ENCODE assay signal across 8 cellular contexts in the genomic region with DNA sequence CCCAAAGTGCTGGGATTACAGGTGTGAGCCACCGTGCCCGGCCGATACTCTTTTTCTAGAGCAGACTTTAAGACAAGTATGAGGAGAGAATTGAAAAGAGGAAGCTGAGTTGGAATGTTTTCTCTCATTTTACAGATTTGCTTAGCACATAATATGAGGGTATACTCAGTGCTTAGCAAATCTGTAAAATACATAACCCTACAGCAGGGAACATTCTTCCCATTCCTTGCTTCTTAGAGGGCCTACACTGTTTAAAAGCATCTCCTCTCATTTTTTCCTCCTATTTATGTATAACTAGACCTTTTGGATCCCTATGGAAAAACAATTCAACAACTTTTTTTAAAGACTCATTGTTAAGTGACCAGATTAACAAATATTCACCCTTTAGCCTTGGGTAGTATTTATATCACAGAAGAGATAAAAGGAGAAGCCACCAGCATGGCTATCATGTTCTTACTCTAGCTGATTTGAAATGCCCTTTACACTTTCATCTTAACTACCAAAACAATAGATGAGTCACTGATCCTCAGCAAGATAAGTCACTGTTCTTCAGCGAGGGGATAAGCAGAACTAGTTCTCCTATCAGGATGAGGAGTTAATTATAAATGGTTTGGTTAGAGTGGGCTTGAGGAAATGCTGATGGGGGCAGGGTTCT. TPM values are rescaled to one million over a fixed set of nuclear protein-coding genes. Genes with fewer than 3 reads are reported as not detected.
DNase-seq lines count a peak whose midpoint lies in the region; ATAC-seq and TF ChIP-seq lines count a peak whose summit lies in the region.

No MANE protein-coding gene starts in this region.

- peak overlapping the region; percentile 53; the same call in 1 of the 2 replicates for H3K18ac ChIP-seq in IMR-90 (ENCODE audit: low read depth, low read length)

- H4K20me1 ChIP-seq in IMR-90 (ENCODE audit: insufficient read depth, low read length), result no peaks in the 10 kb centered on the region

- peak overlapping the region; percentile 67 for H2BK5ac ChIP-seq in IMR-90 (ENCODE audit: low read depth, low read length, poor library complexity, severe bottlenecking)

- no peaks in the 10 kb centered on the region; the same call in 1 of the 2 replicates for H3K9me1 ChIP-seq in IMR-90 (ENCODE audit: insufficient read depth, low read length)

- no peak overlapping the region; the same call in 1 of the 2 replicates for H2BK120ac ChIP-seq in IMR-90 (ENCODE audit: low read depth, low read length)

- WGBS in IMR-90 (ENCODE audit: extremely low coverage in 2 of 2, insufficient read length in 1 of 2), 2 experiments, result no CpG with 5 or more reads among the region's 4 CpGs
- WGBS in right lobe of liver (ENCODE audit: insufficient coverage, low coverage, low lambda C conversion rate, missing lambda C conversion rate), result 63% methylated on average over 4 of the region's 4 CpGs

- in situ Hi-C loops in IMR-90 (cut with MboI; ENCODE audit: low sequenced_read_pairs), result no loop called here

- no peak for TF ChIP-seq RAD21 in IMR-90 (IDR thresholded peaks at IDR 0.05; ENCODE audit: low read length)

- H3K4me1 Mint-ChIP-seq in CD4-positive, alpha-beta memory T cell, result peaks cover 5 to 12% (median 7%) of the 10 kb centered on the region in 4 donors
- H3K4me1 Mint-ChIP-seq in activated naive CD8-positive, alpha-beta T cell (ENCODE audit: low read depth), result peaks cover 12% of the 10 kb centered on the region
- H3K4me1 Mint-ChIP-seq in effector memory CD8-positive, alpha-beta T cell (ENCODE audit: low read depth in 2 of 2), result peaks cover 1 to 4% of the 10 kb centered on the region in 2 donors

- H3K27me3 ChIP-seq in CD4-positive, alpha-beta memory T cell (ENCODE audit: insufficient read depth, low read length), result no peaks in the 10 kb centered on the region
- H3K27me3 ChIP-seq in IMR-90 (ENCODE audit: control insufficient read depth, insufficient read depth, low read length) (no peaks in the 10 kb centered on the region), right lobe of liver (no peaks in the 10 kb centered on the region)

- H2BK15ac ChIP-seq in IMR-90 (ENCODE audit: low read depth, low read length), result no peak overlapping the region

- H3K23ac ChIP-seq in IMR-90 (ENCODE audit: low read depth, low read length), result no peak overlapping the region

- no peak overlapping the region for H3K9ac ChIP-seq in IMR-90 (ENCODE audit: low read depth, low read length)

- no peak overlapping the region for H3K4me3 ChIP-seq in CD4-positive, alpha-beta memory T cell (ENCODE audit: low read length in 2 of 2)
- no peak overlapping the region for H3K4me3 ChIP-seq in IMR-90 (ENCODE audit: insufficient read depth, low read depth, low read length)
- no peak overlapping the region for H3K4me3 ChIP-seq in right lobe of liver

- POLR2A ChIA-PET in CD4-positive, alpha-beta memory T cell (lab: Charles Lee; ENCODE audit: partially characterized antibody), result interaction anchor here (1.0 to 1.9 kb wide), 2 partner anchors 14 to 23 kb away, joined by 3 to 7 read pairs; a partner anchor contains a TSS
- POLR2A ChIA-PET in IMR-90 (lab: Charles Lee; ENCODE audit: unreplicated experiment), result no interaction called here

- no peak overlapping the region for H3K14ac ChIP-seq in IMR-90 (replicated peaks; ENCODE audit: low read depth, low read length)

- H3K4ac ChIP-seq in IMR-90 (ENCODE audit: low read depth, low read length), result no peak overlapping the region

- H4K8ac ChIP-seq in IMR-90 (ENCODE audit: low read depth in 2 of 2, low read length in 2 of 2), result no peak overlapping the region

- peaks cover 8% of the 10 kb centered on the region for H3K4me1 ChIP-seq in CD4-positive, alpha-beta memory T cell (ENCODE audit: insufficient read depth, low read length)
- no peaks in the 10 kb centered on the region; the same call in 1 of the 2 replicates for H3K4me1 ChIP-seq in IMR-90 (ENCODE audit: control insufficient read depth, insufficient read depth, low read length)
- no peaks in the 10 kb centered on the region for H3K4me1 ChIP-seq in right lobe of liver

- peak overlapping the region in 4 of 7 donors; percentile 1 to 37 (median 16) for H3K27ac Mint-ChIP-seq in CD4-positive, alpha-beta memory T cell
- peak overlapping the region; percentile 5 for H3K27ac Mint-ChIP-seq in activated naive CD8-positive, alpha-beta T cell
- H3K27ac Mint-ChIP-seq in effector memory CD8-positive, alpha-beta T cell, result no peak overlapping the region

- intact Hi-C loops in CD4-positive, alpha-beta memory T cell (cut with micrococcal nuclease), result loop anchor here (2.0 kb wide), 1 partner anchor 23 kb away; no protein-coding TSS in a partner anchor
- intact Hi-C loops in IMR-90 (cut with micrococcal nuclease), result loop anchor here (5.0 kb wide), 1 partner anchor 535 kb away; a partner anchor contains a TSS
- intact Hi-C loops in right lobe of liver (cut with DNase I), result no loop called here

- no peaks in the 10 kb centered on the region for H3K36me3 ChIP-seq in CD4-positive, alpha-beta memory T cell (ENCODE audit: insufficient read depth, low read length)
- H3K36me3 ChIP-seq in IMR-90 (ENCODE audit: control insufficient read depth, insufficient read depth, low read length) (no peaks in the 10 kb centered on the region), right lobe of liver (no peaks in the 10 kb centered on the region)

- no peak overlapping the region for H4K5ac ChIP-seq in IMR-90 (ENCODE audit: low read depth, low read length)

- H3K27me3 Mint-ChIP-seq in CD4-positive, alpha-beta memory T cell, result no peaks in the 10 kb centered on the region
- no peaks in the 10 kb centered on the region for H3K27me3 Mint-ChIP-seq in activated naive CD8-positive, alpha-beta T cell
- no peaks in the 10 kb centered on the region for H3K27me3 Mint-ChIP-seq in effector memory CD8-positive, alpha-beta T cell

- no peak overlapping the region for H2BK20ac ChIP-seq in IMR-90 (ENCODE audit: low read depth, low read length)

- ATAC-seq in IMR-90 (ENCODE audit: low read depth) (peak; percentile 98), right lobe of liver (peak in 3 of 4 donors; percentile 38 to 65 (median 50)), GM19455 (IDR thresholded peaks at IDR 0.05; ENCODE audit: unreplicated experiment) (no peak)
- ATAC-seq in effector memory CD8-positive, alpha-beta T cell (replicated peaks), result no peak

- TF ChIP-seq CTCF in IMR-90 (conservative IDR thresholded peaks at IDR 0.05; ENCODE audit: low read depth, low read length) (no peak), right lobe of liver (IDR thresholded peaks at IDR 0.05) (no peak)

- CTCF ChIA-PET in CD4-positive, alpha-beta memory T cell (lab: Charles Lee; ENCODE audit: partially characterized antibody), result interaction anchor here (0.6 to 0.9 kb wide), 2 partner anchors 11 to 54 kb away, joined by 3 read pairs; no protein-coding TSS in a partner anchor
- CTCF ChIA-PET in IMR-90 (lab: Yijun Ruan, JAX), result no interaction called here

- no peak overlapping the region for H2AFZ ChIP-seq in IMR-90 (replicated peaks; ENCODE audit: low read length, poor library complexity)

- H2AK9ac ChIP-seq in IMR-90 (replicated peaks; ENCODE audit: low read depth, low read length, poor library complexity), result no peak overlapping the region

- no peak overlapping the region for H3K56ac ChIP-seq in IMR-90 (ENCODE audit: extremely low read depth, insufficient read depth, low read length)

- peak overlapping the region; percentile 46 for H3K4me2 ChIP-seq in IMR-90 (ENCODE audit: low read depth, low read length)

- no TSS peak for BruUV-seq in IMR-90 (replicated peaks; lab: Mats Ljungman, UMichigan)

- H3K27ac ChIP-seq in CD4-positive, alpha-beta memory T cell (ENCODE audit: low read depth, low read length), result no peak overlapping the region
- H3K27ac ChIP-seq in IMR-90 (ENCODE audit: insufficient read depth, low read length), result no peak overlapping the region
- no peak overlapping the region for H3K27ac ChIP-seq in right lobe of liver

- no peak overlapping the region for H2AK5ac ChIP-seq in IMR-90 (ENCODE audit: low read depth, low read length)

- dilution Hi-C loops in IMR-90 (cut with HindIII; ENCODE audit: low sequenced_read_pairs, unreplicated experiment), result no loop called here

- TF ChIP-seq POLR2A in IMR-90 (IDR thresholded peaks at IDR 0.05; ENCODE audit: low read depth, low read length), result no peak
- TF ChIP-seq POLR2A in right lobe of liver (IDR thresholded peaks at IDR 0.05), result no peak

- H3K9me3 ChIP-seq in CD4-positive, alpha-beta memory T cell (ENCODE audit: control insufficient read depth in 1 of 2, low read length in 2 of 2), result no peaks in the 10 kb centered on the region
- no peaks in the 10 kb centered on the region for H3K9me3 ChIP-seq in IMR-90 (ENCODE audit: control insufficient read depth, insufficient read depth, low read length)
- H3K9me3 ChIP-seq in right lobe of liver, result no peaks in the 10 kb centered on the region

- no peaks in the 10 kb centered on the region for H3K9me3 Mint-ChIP-seq in CD4-positive, alpha-beta memory T cell
- no peaks in the 10 kb centered on the region for H3K9me3 Mint-ChIP-seq in activated naive CD8-positive, alpha-beta T cell (ENCODE audit: low read depth)
- no peaks in the 10 kb centered on the region for H3K9me3 Mint-ChIP-seq in effector memory CD8-positive, alpha-beta T cell

- no peak for DNase-seq in CD4-positive, alpha-beta memory T cell
- DNase-seq in IMR-90 (peak; percentile 73), right lobe of liver (no peak), NCI-H128 (lab: John Stamatoyannopoulos, UW; ENCODE audit: unreplicated experiment) (no peak), cerebellar nuclear complex (lab: John Stamatoyannopoulos, UW) (no peak)
- DNase-seq in effector memory CD8-positive, alpha-beta T cell, result no peak

- H3K79me1 ChIP-seq in IMR-90 (ENCODE audit: low read depth in 1 of 2, low read length in 2 of 2), result no peaks in the 10 kb centered on the region

- H4K91ac ChIP-seq in IMR-90 (ENCODE audit: insufficient read depth, low read depth, low read length), result no peak overlapping the region

- H3K4me3 Mint-ChIP-seq in CD4-positive, alpha-beta memory T cell, result no peak overlapping the region
- no peak overlapping the region for H3K4me3 Mint-ChIP-seq in activated naive CD8-positive, alpha-beta T cell
- no peak overlapping the region for H3K4me3 Mint-ChIP-seq in effector memory CD8-positive, alpha-beta T cell

- H3K36me3 Mint-ChIP-seq in CD4-positive, alpha-beta memory T cell, result peaks cover 1 to 35% of the 10 kb centered on the region in 2 donors
- peaks cover 16% of the 10 kb centered on the region for H3K36me3 Mint-ChIP-seq in activated naive CD8-positive, alpha-beta T cell
- no peaks in the 10 kb centered on the region for H3K36me3 Mint-ChIP-seq in effector memory CD8-positive, alpha-beta T cell (ENCODE audit: insufficient read depth)

TF ChIP-seq in IMR-90, 13 proteins besides CTCF, POLR2A, EP300 and RAD21:
- peak; percentile 43; the same call in 1 of the 2 replicates for TF ChIP-seq FOS (IDR thresholded peaks at IDR 0.05; ENCODE audit: low read depth, low read length)
- no peak for TF ChIP-seq RCOR1 (IDR thresholded peaks at IDR 0.05; ENCODE audit: insufficient replicate concordance, low read length)
- TF ChIP-seq MXI1 (IDR thresholded peaks at IDR 0.05; ENCODE audit: borderline replicate concordance, low read depth, low read length), result no peak

RNA-seq across cellular contexts. Expression of a gene that starts 23.7 kb away (rescaled TPM):
- total RNA-seq in CD4-positive, alpha-beta memory T cell, result 10 to 100 TPM; 29.5 to 32.6 TPM
- 10 to 100 TPM; 25.3 to 36.5 TPM for polyA plus RNA-seq in CD4-positive, alpha-beta memory T cell
- total RNA-seq in IMR-90 (2012; rRNA removed) (41.0 and 46.7 TPM in 2 replicates), right lobe of liver (10 to 100 TPM; 41.8 to 78.5 (median 48.9) TPM)
- polyA plus RNA-seq in IMR-90 (2012; rRNA removed), result 18.1 and 21.6 TPM in 2 replicates
- polyA plus RNA-seq in IMR-90 (2012; cell fraction: cytosol; rRNA removed), result 6.1 and 6.7 TPM in 2 replicates
- polyA plus RNA-seq in IMR-90 (2012; cell fraction: nucleus; rRNA removed; ENCODE audit: low replicate concordance), result 2.8 and 17.3 TPM in 2 replicates

Comparison
In these comparisons a context has a peak if more than half of its experiments do, and no peak if none do; other contexts are left out.
1. H3K27ac Mint-ChIP-seq: peak in CD4-positive, alpha-beta memory T cell (4 of 7) and activated naive CD8-positive, alpha-beta T cell (single experiment); none in effector memory CD8-positive, alpha-beta T cell (0 of 2).
2. ATAC-seq: peak in IMR-90 (single experiment) and right lobe of liver (3 of 4); none in effector memory CD8-positive, alpha-beta T cell (single experiment) and GM19455 (single experiment).
3. intact Hi-C loops: an anchor here in CD4-positive, alpha-beta memory T cell (2.0 kb wide) and IMR-90 (5.0 kb wide); none called in right lobe of liver.